ENCODE assay signal across 10 cellular contexts in genomic region chr5:56686337-56687198, GRCh38.
DNase-seq lines count a peak whose midpoint lies in the region; ATAC-seq and TF ChIP-seq lines count a peak whose summit lies in the region.
"Had no signal": no experiment of that assay in that cellular context is flagged by ENCODE, and none has a peak within 500 bp of the region (broad histone marks: within the 10 kb centered on the region; RNA-seq: fewer than 3 reads in every experiment).

No MANE protein-coding gene starts in this region.

- CTCF ChIA-PET in naive thymus-derived CD4-positive, alpha-beta T cell (lab: Charles Lee) = interaction anchor here (0.6 to 1.6 kb wide), 7 partner anchors 17 to 421 kb away, joined by 3 to 4 read pairs (median 3); no protein-coding TSS in a partner anchor

- TF ChIP-seq CTCF in MM.1S (IDR thresholded peaks at IDR 0.05; ENCODE audit: low read length) = no peak
- TF ChIP-seq CTCF in WERI-Rb-1 (IDR thresholded peaks at IDR 0.05; ENCODE audit: low read depth, low read length) = no peak

- H2AFZ ChIP-seq in MM.1S (ENCODE audit: low read length) = peak overlapping the region; percentile 57; the same call in 1 of the 2 replicates

- no peaks in the 10 kb centered on the region for H3K79me2 ChIP-seq in MM.1S (ENCODE audit: low read length)

- H3K27ac Mint-ChIP-seq in naive thymus-derived CD4-positive, alpha-beta T cell = peak overlapping the region; percentile 22 to 98 (median 79)

- H3K27me3 ChIP-seq in MM.1S (replicated peaks; ENCODE audit: insufficient read depth, low read length) = no peaks in the 10 kb centered on the region
- no peaks in the 10 kb centered on the region for H3K27me3 ChIP-seq in naive thymus-derived CD4-positive, alpha-beta T cell (ENCODE audit: control insufficient read depth in 2 of 2, insufficient read depth in 2 of 2, low read length in 2 of 2)
- H3K27me3 ChIP-seq in MG63 = no peaks in the 10 kb centered on the region
- H3K27me3 ChIP-seq in WERI-Rb-1 (ENCODE audit: insufficient read depth, low read depth, severe bottlenecking) = no peaks in the 10 kb centered on the region
- H3K27me3 ChIP-seq: suprapubic skin had no signal

- ATAC-seq in GM18870 (IDR thresholded peaks at IDR 0.05; ENCODE audit: unreplicated experiment) (peak; percentile 56), HG02610 (IDR thresholded peaks at IDR 0.05; ENCODE audit: unreplicated experiment) (peak; percentile 50)
- peak; percentile 60 for ATAC-seq in naive thymus-derived CD4-positive, alpha-beta T cell

- H3K4me3 ChIP-seq in MM.1S (ENCODE audit: low read length) (peak overlapping the region; percentile 26), MG63 (no peak overlapping the region), WERI-Rb-1 (ENCODE audit: low read depth, low read length) (no peak overlapping the region)
- H3K4me3 ChIP-seq in naive thymus-derived CD4-positive, alpha-beta T cell (ENCODE audit: low read length) = no peak overlapping the region
- H3K4me3 ChIP-seq: suprapubic skin had no signal

- no peaks in the 10 kb centered on the region for H3K9me2 ChIP-seq in MM.1S (replicated peaks; ENCODE audit: insufficient read depth, low read length)

- peaks cover 0 to 34% (median 5%) of the 10 kb centered on the region in 5 donors for H3K36me3 Mint-ChIP-seq in naive thymus-derived CD4-positive, alpha-beta T cell

- H3K27ac ChIP-seq in MM.1S (ENCODE audit: low read length) = peak overlapping the region; percentile 51
- H3K27ac ChIP-seq in naive thymus-derived CD4-positive, alpha-beta T cell (ENCODE audit: low read depth, low read length) = peak overlapping the region; percentile 30
- no peak overlapping the region for H3K27ac ChIP-seq in WERI-Rb-1
- H3K27ac ChIP-seq: suprapubic skin had no signal

- peaks cover 49 to 88% (median 85%) of the 10 kb centered on the region in 7 donors for H3K4me1 Mint-ChIP-seq in naive thymus-derived CD4-positive, alpha-beta T cell

- H3K4me3 Mint-ChIP-seq in naive thymus-derived CD4-positive, alpha-beta T cell = peak overlapping the region in 9 of 10 donors; percentile 6 to 66 (median 40)

- H3K9me3 Mint-ChIP-seq in naive thymus-derived CD4-positive, alpha-beta T cell = peaks cover 0 to 7% (median 0%) of the 10 kb centered on the region in 11 donors

- no peaks in the 10 kb centered on the region for H3K9me3 ChIP-seq in MM.1S (replicated peaks; ENCODE audit: insufficient read depth, low read length)
- H3K9me3 ChIP-seq in naive thymus-derived CD4-positive, alpha-beta T cell (ENCODE audit: control insufficient read depth in 2 of 3, low read length in 3 of 3) = no peaks in the 10 kb centered on the region
- H3K9me3 ChIP-seq in MG63 = no peaks in the 10 kb centered on the region
- H3K9me3 ChIP-seq in WERI-Rb-1 (ENCODE audit: severe bottlenecking) = no peaks in the 10 kb centered on the region
- H3K9me3 ChIP-seq: suprapubic skin had no signal

- H3F3A ChIP-seq in MM.1S (ENCODE audit: insufficient read depth, low read length) = no peaks in the 10 kb centered on the region

- H3K36me3 ChIP-seq in MM.1S (replicated peaks; ENCODE audit: insufficient read depth, low read length) (no peaks in the 10 kb centered on the region), MG63 (no peaks in the 10 kb centered on the region), WERI-Rb-1 (no peaks in the 10 kb centered on the region)
- H3K36me3 ChIP-seq in naive thymus-derived CD4-positive, alpha-beta T cell (ENCODE audit: control insufficient read depth in 2 of 3, insufficient read depth in 3 of 3, low read length in 3 of 3) = no peaks in the 10 kb centered on the region
- H3K36me3 ChIP-seq: suprapubic skin had no signal

- POLR2A ChIA-PET in naive thymus-derived CD4-positive, alpha-beta T cell (lab: Charles Lee) = interaction anchor here (0.6 to 6.4 kb wide), 22 partner anchors 8 to 708 kb away, joined by 3 to 61 read pairs (median 5); partner anchors contain the start of gene MAP3K1

- DNase-seq in MM.1S = peak; percentile 73
- DNase-seq in naive thymus-derived CD4-positive, alpha-beta T cell = peak in 5 of 9 donors; percentile 28 to 56 (median 42)
- no peak for DNase-seq in HT-29 (ENCODE audit: low spot score)
- DNase-seq in MG63 = no peak
- no peak for DNase-seq in WERI-Rb-1
- no peak for DNase-seq in RKO (ENCODE audit: low spot score)
- DNase-seq: small intestine had no signal

- intact Hi-C loops in naive thymus-derived CD4-positive, alpha-beta T cell (cut with micrococcal nuclease) = loop anchor here in 1 of 2 donors (2.0 to 5.0 kb wide), 3 partner anchors 16 to 486 kb away; partner anchors contain the start of gene GPBP1

- peak overlapping the region; percentile 45; the same call in 1 of the 2 replicates for H3K9ac ChIP-seq in MM.1S (ENCODE audit: low read length)

- no peaks in the 10 kb centered on the region for H4K20me1 ChIP-seq in MM.1S (ENCODE audit: insufficient read depth, low read length)

- H3K4me2 ChIP-seq in MM.1S (ENCODE audit: low read depth, low read length) = peak overlapping the region; percentile 83

- H3K27me3 Mint-ChIP-seq in naive thymus-derived CD4-positive, alpha-beta T cell = no peaks in the 10 kb centered on the region

- peaks cover 27% of the 10 kb centered on the region for H3K4me1 ChIP-seq in MM.1S (ENCODE audit: low read length)
- peaks cover 19 to 75% of the 10 kb centered on the region in 2 donors for H3K4me1 ChIP-seq in naive thymus-derived CD4-positive, alpha-beta T cell (ENCODE audit: control insufficient read depth in 2 of 2, insufficient read depth in 2 of 2, low read length in 2 of 2)

Comparison
In these comparisons a context has a peak if more than half of its experiments do, and no peak if none do; other contexts are left out.
1. DNase-seq: peak in MM.1S (single experiment) and naive thymus-derived CD4-positive, alpha-beta T cell (5 of 9); none in HT-29 (single experiment), MG63 (single experiment), WERI-Rb-1 (single experiment) and RKO (single experiment).
2. Peak in every context shown above with its lines, with median percentiles within 50 percentile points of each other: ATAC-seq.